8 cellular contexts compared by ENCODE assay signal in genomic region chr17:27457731-27458523, GRCh38. TPM values are rescaled to one million over a fixed set of nuclear protein-coding genes. Genes with fewer than 3 reads are reported as not detected.
DNase-seq lines count a peak whose midpoint lies in the region; ATAC-seq, FAIRE-seq and TF ChIP-seq lines count a peak whose summit lies in the region.

No MANE protein-coding gene starts in this region.

- FAIRE-seq in D721Med (lab: Jason Lieb, UNC), result no peak

- H3K27me3 ChIP-seq in HUES64 (ENCODE audit: insufficient read depth, low read length) (peaks cover 15% of the 10 kb centered on the region), subcutaneous abdominal adipose tissue (ENCODE audit: control insufficient read depth in 5 of 5, insufficient read depth in 4 of 5, low read length in 5 of 5) (no peaks in the 10 kb centered on the region)

- no peak for ATAC-seq in activated CD8-positive, alpha-beta T cell treated with anti-CD3 and anti-CD28 coated beads, Interleukin-2, amount 10 ng/mL, durations not matched to agents 7 days and 5 days
- no peak for ATAC-seq in HG03139 (IDR thresholded peaks at IDR 0.05; ENCODE audit: unreplicated experiment)
- no peak for ATAC-seq in GM21528 (IDR thresholded peaks at IDR 0.05; ENCODE audit: low FRiP score, unreplicated experiment)
- ATAC-seq in HG03039 (IDR thresholded peaks at IDR 0.05; ENCODE audit: unreplicated experiment), result no peak

- H3K27ac ChIP-seq in HUES64 (ENCODE audit: low read depth, low read length) (no peak overlapping the region; the same call in 1 of the 2 replicates), subcutaneous abdominal adipose tissue (ENCODE audit: low read depth, low read length) (no peak overlapping the region)

- H3K9ac ChIP-seq in HUES64 (ENCODE audit: low read depth, low read length), result 0 out of 2 replicates have a peak overlapping the region, but pooled peaks have one; percentile 40
- H3K9ac ChIP-seq in subcutaneous abdominal adipose tissue (ENCODE audit: low read length in 5 of 5), result peak overlapping the region in 4 of 5 donors; percentile 62 to 88 (median 71)

- H3K9me3 ChIP-seq in HUES64 (ENCODE audit: insufficient read depth, low read depth, low read length) (no peaks in the 10 kb centered on the region), subcutaneous abdominal adipose tissue (ENCODE audit: control insufficient read depth in 5 of 5, low read length in 5 of 5) (no peaks in the 10 kb centered on the region)

- 10% methylated on average over 14 of the region's 14 CpGs for WGBS in HUES64

- DNase-seq in D721Med (ENCODE audit: insufficient read length, low spot score), result peak; percentile 69
- no peak for DNase-seq in activated CD8-positive, alpha-beta T cell treated with anti-CD3 and anti-CD28 coated beads, Interleukin-2, amount 10 ng/mL, durations not matched to agents 7 days and 5 days
- DNase-seq in islet precursor cell, result peak; percentile 78

- H3K4me1 ChIP-seq in HUES64 (ENCODE audit: insufficient read depth, low read length) (peaks cover 34% of the 10 kb centered on the region), subcutaneous abdominal adipose tissue (ENCODE audit: control insufficient read depth in 5 of 5, insufficient read depth in 5 of 5, low read length in 5 of 5) (peaks cover 3 to 52% (median 44%) of the 10 kb centered on the region in 5 donors)

- H3K27me3 Mint-ChIP-seq in activated CD8-positive, alpha-beta T cell treated with anti-CD3 and anti-CD28 coated beads, Interleukin-2, amount 10 ng/mL, durations not matched to agents 7 days and 5 days (ENCODE audit: low read depth), result no peaks in the 10 kb centered on the region

- peak overlapping the region; percentile 94 for H3K4me3 Mint-ChIP-seq in activated CD8-positive, alpha-beta T cell treated with anti-CD3 and anti-CD28 coated beads, Interleukin-2, amount 10 ng/mL, durations not matched to agents 7 days and 5 days

- POLR2A ChIA-PET in activated CD8-positive, alpha-beta T cell treated with anti-CD3 and anti-CD28 coated beads, Interleukin-2, amount 10 ng/mL, durations not matched to agents 7 days and 5 days (lab: Charles Lee), result interaction anchor here (0.6 to 1.8 kb wide), 6 partner anchors 9 to 125 kb away, joined by 3 to 11 read pairs (median 4); no protein-coding TSS in a partner anchor

- H3K9me3 Mint-ChIP-seq in activated CD8-positive, alpha-beta T cell treated with anti-CD3 and anti-CD28 coated beads, Interleukin-2, amount 10 ng/mL, durations not matched to agents 7 days and 5 days (ENCODE audit: insufficient read depth), result no peaks in the 10 kb centered on the region

- H3K4me3 ChIP-seq in HUES64 (ENCODE audit: low read length), result peak overlapping the region; percentile 82
- H3K4me3 ChIP-seq in subcutaneous abdominal adipose tissue (ENCODE audit: low read depth in 1 of 5, low read length in 5 of 5), result peak overlapping the region; percentile 37 to 77 (median 70)

- no peak for TF ChIP-seq CTCF in D721Med (IDR thresholded peaks at IDR 0.05; ENCODE audit: insufficient read depth, missing control alignments)

- H3K36me3 ChIP-seq in HUES64 (ENCODE audit: insufficient read depth, low read length) (no peaks in the 10 kb centered on the region), subcutaneous abdominal adipose tissue (ENCODE audit: control insufficient read depth in 5 of 5, insufficient read depth in 5 of 5, low read length in 5 of 5) (no peaks in the 10 kb centered on the region)

- peaks cover 66% of the 10 kb centered on the region for H3K4me1 Mint-ChIP-seq in activated CD8-positive, alpha-beta T cell treated with anti-CD3 and anti-CD28 coated beads, Interleukin-2, amount 10 ng/mL, durations not matched to agents 7 days and 5 days (ENCODE audit: low read depth)

- peak overlapping the region; percentile 76 for H3K27ac Mint-ChIP-seq in activated CD8-positive, alpha-beta T cell treated with anti-CD3 and anti-CD28 coated beads, Interleukin-2, amount 10 ng/mL, durations not matched to agents 7 days and 5 days

- peaks cover 3% of the 10 kb centered on the region for H3K36me3 Mint-ChIP-seq in activated CD8-positive, alpha-beta T cell treated with anti-CD3 and anti-CD28 coated beads, Interleukin-2, amount 10 ng/mL, durations not matched to agents 7 days and 5 days (ENCODE audit: low read depth)

- CTCF ChIA-PET in activated CD8-positive, alpha-beta T cell treated with anti-CD3 and anti-CD28 coated beads, Interleukin-2, amount 10 ng/mL, durations not matched to agents 7 days and 5 days (lab: Charles Lee), result interaction anchor here (0.8 to 3.6 kb wide), 8 partner anchors 8 to 145 kb away, joined by 3 to 20 read pairs (median 4); no protein-coding TSS in a partner anchor

RNA-seq across cellular contexts. Expression of gene KSR1, which starts 1.7 kb away (rescaled TPM):
- 15.2 TPM for polyA plus RNA-seq in HUES64 (2013, experiment 1 of 2)
- polyA plus RNA-seq in HUES64 (2013, experiment 2 of 2), result 12.9 TPM
- total RNA-seq in activated CD8-positive, alpha-beta T cell treated with anti-CD3 and anti-CD28 coated beads, Interleukin-2, amount 10 ng/mL, durations not matched to agents 7 days and 5 days, result 10 to 100 TPM; 45.3 to 45.8 TPM
